22 cellular contexts compared by ENCODE assay signal in the genomic region with DNA sequence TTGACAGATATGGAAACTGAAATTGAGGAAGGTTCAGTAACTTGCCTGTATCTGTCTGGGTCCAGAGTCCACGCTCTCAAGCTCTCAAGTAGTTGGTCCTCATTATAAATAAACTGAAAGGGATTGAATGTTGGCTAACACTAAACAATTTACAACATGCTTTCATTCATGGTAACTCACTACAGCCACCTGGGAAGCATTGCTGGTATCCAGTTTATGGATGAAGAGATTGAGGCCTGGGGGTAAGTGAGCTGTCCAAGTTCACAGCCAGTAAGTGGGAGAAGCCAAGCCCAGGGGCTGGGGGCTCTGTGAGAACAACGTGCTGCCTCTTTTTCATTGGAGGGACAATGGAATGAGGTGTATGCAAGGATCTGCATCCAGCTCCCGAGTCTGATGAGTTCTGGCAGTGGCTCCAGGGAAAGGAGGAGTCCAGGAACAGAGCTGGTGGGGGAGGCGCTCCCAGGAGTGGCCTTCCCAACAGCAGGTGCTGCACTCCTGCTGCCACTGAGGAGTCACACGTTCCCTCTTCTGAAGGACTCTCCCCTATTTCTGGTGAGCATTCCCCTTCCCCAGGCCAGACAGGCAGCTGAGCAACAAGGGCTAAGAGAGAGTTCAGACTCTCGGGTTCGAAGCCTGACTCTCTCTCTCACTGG.
DNase-seq lines count a peak whose midpoint lies in the region; TF ChIP-seq lines count a peak whose summit lies in the region.
"Had no signal": no experiment of that assay in that cellular context is flagged by ENCODE, and none has a peak within 500 bp of the region (broad histone marks: within the 10 kb centered on the region; RNA-seq: fewer than 3 reads in every experiment).

No MANE protein-coding gene starts in this region.

- peak overlapping the region; percentile 44 for H3K18ac ChIP-seq in neuronal stem cell (ENCODE audit: low read length)

- H3K9me3 ChIP-seq in esophagus muscularis mucosa (no peaks in the 10 kb centered on the region), neuronal stem cell (replicated peaks in 1 of 2; ENCODE audit: control insufficient read depth in 2 of 2, insufficient read depth in 1 of 2, low read depth in 1 of 2, low read length in 2 of 2) (peaks cover 0 to 4% of the 10 kb centered on the region in 2 donors)
- H3K9me3 ChIP-seq: Caco-2 had no signal

- H3K4ac ChIP-seq in neuronal stem cell (ENCODE audit: low read length) = no peak overlapping the region

- H4K8ac ChIP-seq in neuronal stem cell (ENCODE audit: low read depth, low read length) = no peak overlapping the region

- H2BK5ac ChIP-seq in neuronal stem cell (ENCODE audit: low read length) = no peak overlapping the region

- TF ChIP-seq EP300 in esophagus muscularis mucosa (IDR thresholded peaks at IDR 0.05) = no peak

- H2AK5ac ChIP-seq in neuronal stem cell (ENCODE audit: low read depth, low read length) = no peak overlapping the region

- no peak overlapping the region for H2BK15ac ChIP-seq in neuronal stem cell (ENCODE audit: low read length)

- peak; percentile 9 for DNase-seq in DMS53 (lab: John Stamatoyannopoulos, UW)
- no peak for DNase-seq in DMS53 treated with DMSO at 0.1 percent for 48 hours (lab: John Stamatoyannopoulos, UW; ENCODE audit: unreplicated experiment)
- DNase-seq in H7 = peak; percentile 25
- peak; percentile 74 for DNase-seq in esophagus muscularis mucosa (ENCODE audit: extremely low spot score)
- no peak for DNase-seq in neuronal stem cell (ENCODE audit: low spot score)
- DNase-seq in activated CD8-positive, alpha-beta memory T cell treated with anti-CD3 and anti-CD28 coated beads, Interleukin-2, amount 50 U/mL, for 4 hours = no peak
- no peak for DNase-seq in NK-92 treated with Interleukin-12 subunit alpha and Interleukin-12 subunit beta, amount 100 ng/mL, for 24 hours (lab: John Stamatoyannopoulos, UW)
- no peak for DNase-seq in NCI-H748 (lab: John Stamatoyannopoulos, UW; ENCODE audit: unreplicated experiment)
- DNase-seq: Caco-2; CD8-positive, alpha-beta T cell; DMS79 treated with DMSO at 0.1 percent for 48 hours; H9; Kasumi-1; NCI-H1092 treated with DMSO at 0.1 percent for 48 hours; NCI-H146; NCI-H2029; NCI-H345; NCI-H510A treated with DMSO at 0.1 percent for 48 hours; NCI-H82; SHP77 had no signal

- intact Hi-C loops in esophagus muscularis mucosa (cut with DNase I) = no loop called here

- H3K27ac ChIP-seq in esophagus muscularis mucosa (replicated peaks in 1 of 4) (peak overlapping the region; percentile 64 to 79 (median 72)), neuronal stem cell (replicated peaks; ENCODE audit: low read length) (no peak overlapping the region)
- H3K27ac ChIP-seq: 22Rv1, C4-2B had no signal

- no peak overlapping the region for H3K9ac ChIP-seq in neuronal stem cell (ENCODE audit: low read depth, low read length, poor library complexity)

- TF ChIP-seq CTCF in esophagus muscularis mucosa (IDR thresholded peaks at IDR 0.05) = no peak

- no peak overlapping the region for H2AFZ ChIP-seq in neuronal stem cell (ENCODE audit: low read length)

- no peaks in the 10 kb centered on the region for H3K79me1 ChIP-seq in neuronal stem cell (ENCODE audit: low read depth, low read length)

- no peak overlapping the region for H3K14ac ChIP-seq in neuronal stem cell (ENCODE audit: low read length)

- no peak overlapping the region for H3K23ac ChIP-seq in neuronal stem cell (ENCODE audit: low read depth, low read length, poor library complexity)

- no peak overlapping the region for H4K91ac ChIP-seq in neuronal stem cell (ENCODE audit: low read depth, low read length, poor library complexity)

- H3K4me3 ChIP-seq in H7 (ENCODE audit: insufficient read depth, low read depth, low read length) = no peak overlapping the region
- no peak overlapping the region for H3K4me3 ChIP-seq in esophagus muscularis mucosa
- no peak overlapping the region for H3K4me3 ChIP-seq in neuronal stem cell (ENCODE audit: low read length in 2 of 2)

- H3K4me1 ChIP-seq in esophagus muscularis mucosa (peaks cover 0 to 54% (median 38%) of the 10 kb centered on the region in 4 donors), neuronal stem cell (ENCODE audit: control insufficient read depth in 2 of 2, insufficient read depth in 1 of 2, low read depth in 1 of 2, low read length in 2 of 2) (peaks cover 0 to 4% of the 10 kb centered on the region in 2 donors)
- H3K4me1 ChIP-seq: Caco-2 had no signal

- no peak overlapping the region for H2BK12ac ChIP-seq in neuronal stem cell (ENCODE audit: low read length)

- H3K27me3 ChIP-seq in H7 (ENCODE audit: control insufficient read depth, insufficient read depth, low read length) (no peaks in the 10 kb centered on the region), esophagus muscularis mucosa (no peaks in the 10 kb centered on the region), neuronal stem cell (ENCODE audit: control insufficient read depth in 3 of 3, insufficient read depth in 3 of 3, low read depth in 1 of 3, low read length in 3 of 3) (no peaks in the 10 kb centered on the region)

- no peak overlapping the region for H2BK120ac ChIP-seq in neuronal stem cell (ENCODE audit: low read depth, low read length)

- H3K4me2 ChIP-seq in neuronal stem cell (ENCODE audit: insufficient read depth, low read length, poor library complexity, severe bottlenecking) = no peak overlapping the region

- 43% methylated on average over 7 of the region's 7 CpGs for WGBS in esophagus muscularis mucosa
- no CpG with 5 or more reads among the region's 7 CpGs for WGBS in neuronal stem cell (ENCODE audit: extremely low coverage in 2 of 2, insufficient read length in 2 of 2, insufficient replicate concordance in 1 of 2), 2 donors

- H3K36me3 ChIP-seq in H7 (replicated peaks; ENCODE audit: control insufficient read depth, insufficient read depth, low read length) (no peaks in the 10 kb centered on the region), esophagus muscularis mucosa (no peaks in the 10 kb centered on the region), neuronal stem cell (replicated peaks in 1 of 2; ENCODE audit: control insufficient read depth in 2 of 2, insufficient read depth in 2 of 2, low read length in 2 of 2) (no peaks in the 10 kb centered on the region)

- TF ChIP-seq POLR2A in esophagus muscularis mucosa (IDR thresholded peaks at IDR 0.05; ENCODE audit: low read depth) = no peak

Comparison
In these comparisons a context has a peak if more than half of its experiments do, and no peak if none do; other contexts are left out.
1. DNase-seq: peak in DMS53 (single experiment), H7 (single experiment) and esophagus muscularis mucosa (single experiment); none in DMS53 treated with DMSO at 0.1 percent for 48 hours (single experiment), neuronal stem cell (single experiment), activated CD8-positive, alpha-beta memory T cell treated with anti-CD3 and anti-CD28 coated beads, Interleukin-2, amount 50 U/mL, for 4 hours (single experiment), NK-92 treated with Interleukin-12 subunit alpha and Interleukin-12 subunit beta, amount 100 ng/mL, for 24 hours (single experiment) and NCI-H748 (single experiment).